ENCODE assay signal across 21 cellular contexts in genomic region chr17:27755706-27756466, GRCh38. TPM values are rescaled to one million over a fixed set of nuclear protein-coding genes. Genes with fewer than 3 reads are reported as not detected.
"Had no signal": no experiment of that assay in that cellular context is flagged by ENCODE, and none has a peak within 500 bp of the region (broad histone marks: within the 10 kb centered on the region; RNA-seq: fewer than 3 reads in every experiment).

No MANE protein-coding gene starts in this region.

- H3K4me1 Mint-ChIP-seq: activated naive CD8-positive, alpha-beta T cell treated with anti-CD3 and anti-CD28 coated beads for 36 hours; activated T-helper 17 cell treated with anti-CD3 and anti-CD28 coated beads, Interleukin-2, amount 50 U/mL, for 72 hours had no signal

- H3K36me3 ChIP-seq: brain microvascular endothelial cell, Peyer's patch, SJSA1 had no signal

- ATAC-seq: activated CD4-positive, CD25-positive, alpha-beta regulatory T cell treated with anti-CD3 and anti-CD28 coated beads, Interleukin-2, amount 50 U/mL, for 24 hours; PC-3 had no signal

- H3K27ac ChIP-seq: brain microvascular endothelial cell, Peyer's patch, SJSA1 had no signal

- H3K27me3 ChIP-seq: brain microvascular endothelial cell, Peyer's patch, SJSA1 had no signal

- H3K4me3 ChIP-seq: K562, Peyer's patch, SJSA1 had no signal

- H3K9me3 Mint-ChIP-seq: activated CD4-positive, alpha-beta memory T cell treated with anti-CD3 and anti-CD28 coated beads for 36 hours; activated naive CD8-positive, alpha-beta T cell treated with anti-CD3 and anti-CD28 coated beads for 36 hours; activated T-cell treated with anti-CD3 and anti-CD28 coated beads, Interleukin-2, amount 50 U/mL, for 72 hours; activated T-helper 17 cell treated with anti-CD3 and anti-CD28 coated beads, Interleukin-2, amount 50 U/mL, for 72 hours; T-helper 1 cell treated with Interleukin-12 subunit alpha and Interleukin-12 subunit beta and Interleukin-4 antibody, amounts not matched to agents 30 μg/mL and 1 μg/mL, for 36 hours; T-helper 2 cell treated with Interferon-gamma antibody and Interleukin-4, amounts not matched to agents 5 μg/mL and 100 μg/mL, for 36 hours had no signal

- H3K27ac Mint-ChIP-seq: activated CD4-positive, alpha-beta memory T cell treated with anti-CD3 and anti-CD28 coated beads for 36 hours; activated naive CD8-positive, alpha-beta T cell treated with anti-CD3 and anti-CD28 coated beads for 36 hours; activated T-cell treated with anti-CD3 and anti-CD28 coated beads, Interleukin-2, amount 50 U/mL, for 72 hours; activated T-helper 17 cell treated with anti-CD3 and anti-CD28 coated beads, Interleukin-2, amount 50 U/mL, for 72 hours; T-helper 1 cell treated with Interleukin-12 subunit alpha and Interleukin-12 subunit beta and Interleukin-4 antibody, amounts not matched to agents 30 μg/mL and 1 μg/mL, for 36 hours; T-helper 2 cell treated with Interferon-gamma antibody and Interleukin-4, amounts not matched to agents 5 μg/mL and 100 μg/mL, for 36 hours had no signal

- H3K27me3 Mint-ChIP-seq: activated CD4-positive, alpha-beta memory T cell treated with anti-CD3 and anti-CD28 coated beads for 36 hours; activated naive CD8-positive, alpha-beta T cell treated with anti-CD3 and anti-CD28 coated beads for 36 hours; activated T-helper 17 cell treated with anti-CD3 and anti-CD28 coated beads, Interleukin-2, amount 50 U/mL, for 72 hours had no signal

- H3K9me3 ChIP-seq: Peyer's patch, SJSA1, SK-N-SH had no signal

- H3K4me3 Mint-ChIP-seq: activated CD4-positive, alpha-beta memory T cell treated with anti-CD3 and anti-CD28 coated beads for 36 hours; activated naive CD8-positive, alpha-beta T cell treated with anti-CD3 and anti-CD28 coated beads for 36 hours; activated T-cell treated with anti-CD3 and anti-CD28 coated beads, Interleukin-2, amount 50 U/mL, for 72 hours; activated T-helper 17 cell treated with anti-CD3 and anti-CD28 coated beads, Interleukin-2, amount 50 U/mL, for 72 hours; T-helper 1 cell treated with Interleukin-12 subunit alpha and Interleukin-12 subunit beta and Interleukin-4 antibody, amounts not matched to agents 30 μg/mL and 1 μg/mL, for 36 hours; T-helper 2 cell treated with Interferon-gamma antibody and Interleukin-4, amounts not matched to agents 5 μg/mL and 100 μg/mL, for 36 hours had no signal

- DNase-seq: amniotic stem cell, aorta, NCI-H187, NCI-H2029 treated with DMSO at 0.1 percent for 48 hours, NCI-H2171 treated with DMSO at 0.1 percent for 48 hours, NCI-H2227 treated with DMSO at 0.1 percent for 48 hours, NCI-H774 had no signal

- H3K4me1 ChIP-seq: Peyer's patch, SJSA1 had no signal

- H3K36me3 Mint-ChIP-seq: activated CD4-positive, alpha-beta memory T cell treated with anti-CD3 and anti-CD28 coated beads for 36 hours; activated naive CD8-positive, alpha-beta T cell treated with anti-CD3 and anti-CD28 coated beads for 36 hours had no signal

RNA-seq across cellular contexts. Expression of gene NOS2, which starts 44.4 kb away (rescaled TPM):
- total RNA-seq: activated T-helper 17 cell treated with anti-CD3 and anti-CD28 coated beads, Interleukin-2, amount 50 U/mL, for 72 hours; K562; M059J; PC-3; SJSA1 had no signal
